1 cellular context compared by ENCODE assay signal in genomic region chr17:28904800-28905199, GRCh38.
TF ChIP-seq lines count a peak whose summit lies in the region.

No MANE protein-coding gene starts in this region.

TF ChIP-seq in HepG2, 621 proteins besides CTCF, POLR2A, EP300 and RAD21:
- no peak for TF ChIP-seq ZNF800 (CRISPR knock-in tag; IDR thresholded peaks at IDR 0.05)
- no peak for TF ChIP-seq YEATS2 (CRISPR knock-in tag; IDR thresholded peaks at IDR 0.05; ENCODE audit: borderline replicate concordance)
- TF ChIP-seq THAP11 (CRISPR knock-in tag; IDR thresholded peaks at IDR 0.05), result no peak
- TF ChIP-seq GPBP1L1 (CRISPR knock-in tag; IDR thresholded peaks at IDR 0.05), result no peak
- no peak for TF ChIP-seq RBM39 (IDR thresholded peaks at IDR 0.05; ENCODE audit: low read depth, low read length, poor library complexity, severe bottlenecking)
- TF ChIP-seq ZBTB34 (CRISPR knock-in tag; IDR thresholded peaks at IDR 0.05), result no peak
- no peak for TF ChIP-seq ATF6 (CRISPR knock-in tag; conservative IDR thresholded peaks at IDR 0.05)
- no peak for TF ChIP-seq TFDP1 (CRISPR knock-in tag; IDR thresholded peaks at IDR 0.05; ENCODE audit: borderline replicate concordance)
- no peak for TF ChIP-seq ZNF225 (CRISPR knock-in tag; IDR thresholded peaks at IDR 0.05)
- no peak for TF ChIP-seq REL (CRISPR knock-in tag; conservative IDR thresholded peaks at IDR 0.05)
- TF ChIP-seq RBM22 (optimal IDR thresholded peaks at IDR 0.05; ENCODE audit: low read length), result peak; percentile 68
- TF ChIP-seq ZNF605 (CRISPR knock-in tag; IDR thresholded peaks at IDR 0.05), result no peak
- no peak for TF ChIP-seq ATRX (CRISPR knock-in tag; IDR thresholded peaks at IDR 0.05; ENCODE audit: borderline replicate concordance)
- no peak for TF ChIP-seq SIN3B (IDR thresholded peaks at IDR 0.05; ENCODE audit: low read length)
- no peak for TF ChIP-seq IRX3 (CRISPR knock-in tag; IDR thresholded peaks at IDR 0.05; ENCODE audit: borderline replicate concordance, low read depth)
- TF ChIP-seq ZNF232 (CRISPR knock-in tag; IDR thresholded peaks at IDR 0.05; ENCODE audit: borderline replicate concordance), result no peak
- no peak for TF ChIP-seq ZNF644 (CRISPR knock-in tag; IDR thresholded peaks at IDR 0.05; ENCODE audit: low read depth)
- peak; percentile 44; the same call in 1 of the 2 replicates for TF ChIP-seq POLR2G (IDR thresholded peaks at IDR 0.05; ENCODE audit: low read depth, low read length)
